1 cellular context compared by ENCODE assay signal in the genomic region with DNA sequence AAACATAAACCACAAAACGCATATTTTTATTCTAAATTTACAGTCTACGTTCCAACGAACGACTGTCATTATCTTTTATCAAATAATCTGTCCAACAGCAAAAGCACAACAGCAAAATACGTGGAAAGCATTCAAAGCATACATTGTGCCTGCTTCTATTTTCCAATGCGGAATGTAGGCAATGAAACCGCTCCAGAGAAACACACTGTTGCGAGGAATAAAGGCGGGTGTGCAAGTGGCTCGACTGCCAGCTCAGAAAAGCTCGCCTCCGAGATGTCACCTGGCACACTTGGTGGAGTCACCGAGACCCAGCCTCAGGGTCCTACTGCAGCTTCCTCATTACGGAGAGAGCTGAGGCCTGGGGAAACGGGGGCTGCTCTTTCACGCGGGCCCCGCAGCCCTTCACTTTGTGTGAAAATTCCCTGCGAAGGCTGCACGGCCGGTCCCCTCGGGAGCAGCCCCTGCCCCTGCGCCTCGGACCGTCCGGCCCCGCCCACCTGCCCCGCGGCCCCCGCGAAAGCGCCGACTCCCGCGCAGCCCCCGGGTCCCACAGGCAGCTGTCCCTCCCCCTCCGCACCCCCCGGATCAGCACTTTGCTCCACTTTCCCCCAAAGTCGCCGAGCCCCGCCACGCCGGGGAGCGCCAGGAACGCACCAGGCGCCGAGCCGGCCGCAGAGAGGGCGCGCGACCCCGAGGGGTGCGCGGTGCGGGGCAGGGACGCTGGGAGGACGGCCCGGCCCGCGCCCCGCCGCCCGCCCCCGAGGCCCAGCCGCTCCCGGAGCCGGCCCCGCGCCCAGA.
A peak's percentile ranks its signal among the peaks of the same experiment; 100 is the strongest.
TF ChIP-seq lines count a peak whose summit lies in the region.

No MANE protein-coding gene starts in this region.

TF ChIP-seq in HEK293, 187 proteins besides CTCF, POLR2A, EP300 and RAD21 (continued from another document and continues in another):
- TF ChIP-seq, protein P1, sequence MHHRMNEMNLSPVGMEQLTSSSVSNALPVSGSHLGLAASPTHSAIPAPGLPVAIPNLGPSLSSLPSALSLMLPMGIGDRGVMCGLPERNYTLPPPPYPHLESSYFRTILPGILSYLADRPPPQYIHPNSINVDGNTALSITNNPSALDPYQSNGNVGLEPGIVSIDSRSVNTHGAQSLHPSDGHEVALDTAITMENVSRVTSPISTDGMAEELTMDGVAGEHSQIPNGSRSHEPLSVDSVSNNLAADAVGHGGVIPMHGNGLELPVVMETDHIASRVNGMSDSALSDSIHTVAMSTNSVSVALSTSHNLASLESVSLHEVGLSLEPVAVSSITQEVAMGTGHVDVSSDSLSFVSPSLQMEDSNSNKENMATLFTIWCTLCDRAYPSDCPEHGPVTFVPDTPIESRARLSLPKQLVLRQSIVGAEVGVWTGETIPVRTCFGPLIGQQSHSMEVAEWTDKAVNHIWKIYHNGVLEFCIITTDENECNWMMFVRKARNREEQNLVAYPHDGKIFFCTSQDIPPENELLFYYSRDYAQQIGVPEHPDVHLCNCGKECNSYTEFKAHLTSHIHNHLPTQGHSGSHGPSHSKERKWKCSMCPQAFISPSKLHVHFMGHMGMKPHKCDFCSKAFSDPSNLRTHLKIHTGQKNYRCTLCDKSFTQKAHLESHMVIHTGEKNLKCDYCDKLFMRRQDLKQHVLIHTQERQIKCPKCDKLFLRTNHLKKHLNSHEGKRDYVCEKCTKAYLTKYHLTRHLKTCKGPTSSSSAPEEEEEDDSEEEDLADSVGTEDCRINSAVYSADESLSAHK (tag by site-specific recombination; IDR thresholded peaks at IDR 0.05), result no peak
- TF ChIP-seq REPIN1 (tag by site-specific recombination; IDR thresholded peaks at IDR 0.05; ENCODE audit: low read depth), result no peak
- TF ChIP-seq ZBTB20 (tag by site-specific recombination; IDR thresholded peaks at IDR 0.05), result peak; percentile 70
- TF ChIP-seq ZNF266 (tag by site-specific recombination; IDR thresholded peaks at IDR 0.05; ENCODE audit: low read depth), result no peak
- TF ChIP-seq, protein P2, sequence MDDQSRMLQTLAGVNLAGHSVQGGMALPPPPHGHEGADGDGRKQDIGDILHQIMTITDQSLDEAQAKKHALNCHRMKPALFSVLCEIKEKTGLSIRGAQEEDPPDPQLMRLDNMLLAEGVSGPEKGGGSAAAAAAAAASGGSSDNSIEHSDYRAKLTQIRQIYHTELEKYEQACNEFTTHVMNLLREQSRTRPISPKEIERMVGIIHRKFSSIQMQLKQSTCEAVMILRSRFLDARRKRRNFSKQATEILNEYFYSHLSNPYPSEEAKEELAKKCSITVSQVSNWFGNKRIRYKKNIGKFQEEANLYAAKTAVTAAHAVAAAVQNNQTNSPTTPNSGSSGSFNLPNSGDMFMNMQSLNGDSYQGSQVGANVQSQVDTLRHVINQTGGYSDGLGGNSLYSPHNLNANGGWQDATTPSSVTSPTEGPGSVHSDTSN (CRISPR knock-in tag; IDR thresholded peaks at IDR 0.05), result no peak
- TF ChIP-seq, protein P3, sequence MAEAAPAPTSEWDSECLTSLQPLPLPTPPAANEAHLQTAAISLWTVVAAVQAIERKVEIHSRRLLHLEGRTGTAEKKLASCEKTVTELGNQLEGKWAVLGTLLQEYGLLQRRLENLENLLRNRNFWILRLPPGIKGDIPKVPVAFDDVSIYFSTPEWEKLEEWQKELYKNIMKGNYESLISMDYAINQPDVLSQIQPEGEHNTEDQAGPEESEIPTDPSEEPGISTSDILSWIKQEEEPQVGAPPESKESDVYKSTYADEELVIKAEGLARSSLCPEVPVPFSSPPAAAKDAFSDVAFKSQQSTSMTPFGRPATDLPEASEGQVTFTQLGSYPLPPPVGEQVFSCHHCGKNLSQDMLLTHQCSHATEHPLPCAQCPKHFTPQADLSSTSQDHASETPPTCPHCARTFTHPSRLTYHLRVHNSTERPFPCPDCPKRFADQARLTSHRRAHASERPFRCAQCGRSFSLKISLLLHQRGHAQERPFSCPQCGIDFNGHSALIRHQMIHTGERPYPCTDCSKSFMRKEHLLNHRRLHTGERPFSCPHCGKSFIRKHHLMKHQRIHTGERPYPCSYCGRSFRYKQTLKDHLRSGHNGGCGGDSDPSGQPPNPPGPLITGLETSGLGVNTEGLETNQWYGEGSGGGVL (tag by site-specific recombination; IDR thresholded peaks at IDR 0.05), result no peak
- TF ChIP-seq, protein P4, sequence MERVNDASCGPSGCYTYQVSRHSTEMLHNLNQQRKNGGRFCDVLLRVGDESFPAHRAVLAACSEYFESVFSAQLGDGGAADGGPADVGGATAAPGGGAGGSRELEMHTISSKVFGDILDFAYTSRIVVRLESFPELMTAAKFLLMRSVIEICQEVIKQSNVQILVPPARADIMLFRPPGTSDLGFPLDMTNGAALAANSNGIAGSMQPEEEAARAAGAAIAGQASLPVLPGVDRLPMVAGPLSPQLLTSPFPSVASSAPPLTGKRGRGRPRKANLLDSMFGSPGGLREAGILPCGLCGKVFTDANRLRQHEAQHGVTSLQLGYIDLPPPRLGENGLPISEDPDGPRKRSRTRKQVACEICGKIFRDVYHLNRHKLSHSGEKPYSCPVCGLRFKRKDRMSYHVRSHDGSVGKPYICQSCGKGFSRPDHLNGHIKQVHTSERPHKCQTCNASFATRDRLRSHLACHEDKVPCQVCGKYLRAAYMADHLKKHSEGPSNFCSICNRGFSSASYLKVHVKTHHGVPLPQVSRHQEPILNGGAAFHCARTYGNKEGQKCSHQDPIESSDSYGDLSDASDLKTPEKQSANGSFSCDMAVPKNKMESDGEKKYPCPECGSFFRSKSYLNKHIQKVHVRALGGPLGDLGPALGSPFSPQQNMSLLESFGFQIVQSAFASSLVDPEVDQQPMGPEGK (tag by site-specific recombination; IDR thresholded peaks at IDR 0.05), result 0 out of 2 replicates have a peak, but pooled peaks have one; percentile 34
- TF ChIP-seq ZNF23 (tag by site-specific recombination; IDR thresholded peaks at IDR 0.05; ENCODE audit: borderline replicate concordance), result no peak
- 0 out of 2 replicates have a peak, but pooled peaks have one; percentile 10 for TF ChIP-seq ZSCAN30 (tag by site-specific recombination; IDR thresholded peaks at IDR 0.05)
- TF ChIP-seq ZNF202 (tag by site-specific recombination; IDR thresholded peaks at IDR 0.05; ENCODE audit: borderline replicate concordance), result no peak
- TF ChIP-seq ZNF354C (tag by site-specific recombination; IDR thresholded peaks at IDR 0.05; ENCODE audit: borderline replicate concordance, low read depth), result no peak
- TF ChIP-seq ZNF2 (tag by site-specific recombination; IDR thresholded peaks at IDR 0.05), result no peak
- TF ChIP-seq PRDM1 (tag by site-specific recombination; IDR thresholded peaks at IDR 0.05), result peak; percentile 71
- TF ChIP-seq ZNF248 (tag by site-specific recombination; IDR thresholded peaks at IDR 0.05), result no peak
- TF ChIP-seq GLIS1 (tag by site-specific recombination; IDR thresholded peaks at IDR 0.05), result peak; percentile 58
- TF ChIP-seq ZNF169 (tag by site-specific recombination; IDR thresholded peaks at IDR 0.05), result no peak
- no peak for TF ChIP-seq OSR2 (tag by site-specific recombination; IDR thresholded peaks at IDR 0.05)
- TF ChIP-seq, protein P5, sequence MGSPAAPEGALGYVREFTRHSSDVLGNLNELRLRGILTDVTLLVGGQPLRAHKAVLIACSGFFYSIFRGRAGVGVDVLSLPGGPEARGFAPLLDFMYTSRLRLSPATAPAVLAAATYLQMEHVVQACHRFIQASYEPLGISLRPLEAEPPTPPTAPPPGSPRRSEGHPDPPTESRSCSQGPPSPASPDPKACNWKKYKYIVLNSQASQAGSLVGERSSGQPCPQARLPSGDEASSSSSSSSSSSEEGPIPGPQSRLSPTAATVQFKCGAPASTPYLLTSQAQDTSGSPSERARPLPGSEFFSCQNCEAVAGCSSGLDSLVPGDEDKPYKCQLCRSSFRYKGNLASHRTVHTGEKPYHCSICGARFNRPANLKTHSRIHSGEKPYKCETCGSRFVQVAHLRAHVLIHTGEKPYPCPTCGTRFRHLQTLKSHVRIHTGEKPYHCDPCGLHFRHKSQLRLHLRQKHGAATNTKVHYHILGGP (tag by site-specific recombination; IDR thresholded peaks at IDR 0.05), result no peak
- TF ChIP-seq WT1 (tag by site-specific recombination; IDR thresholded peaks at IDR 0.05), result no peak
- no peak for TF ChIP-seq ZNF24 (tag by site-specific recombination; IDR thresholded peaks at IDR 0.05)
- TF ChIP-seq, protein P6, sequence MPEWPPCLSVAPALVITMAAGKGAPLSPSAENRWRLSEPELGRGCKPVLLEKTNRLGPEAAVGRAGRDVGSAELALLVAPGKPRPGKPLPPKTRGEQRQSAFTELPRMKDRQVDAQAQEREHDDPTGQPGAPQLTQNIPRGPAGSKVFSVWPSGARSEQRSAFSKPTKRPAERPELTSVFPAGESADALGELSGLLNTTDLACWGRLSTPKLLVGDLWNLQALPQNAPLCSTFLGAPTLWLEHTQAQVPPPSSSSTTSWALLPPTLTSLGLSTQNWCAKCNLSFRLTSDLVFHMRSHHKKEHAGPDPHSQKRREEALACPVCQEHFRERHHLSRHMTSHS (tag by site-specific recombination; IDR thresholded peaks at IDR 0.05), result no peak
- TF ChIP-seq, protein P7, sequence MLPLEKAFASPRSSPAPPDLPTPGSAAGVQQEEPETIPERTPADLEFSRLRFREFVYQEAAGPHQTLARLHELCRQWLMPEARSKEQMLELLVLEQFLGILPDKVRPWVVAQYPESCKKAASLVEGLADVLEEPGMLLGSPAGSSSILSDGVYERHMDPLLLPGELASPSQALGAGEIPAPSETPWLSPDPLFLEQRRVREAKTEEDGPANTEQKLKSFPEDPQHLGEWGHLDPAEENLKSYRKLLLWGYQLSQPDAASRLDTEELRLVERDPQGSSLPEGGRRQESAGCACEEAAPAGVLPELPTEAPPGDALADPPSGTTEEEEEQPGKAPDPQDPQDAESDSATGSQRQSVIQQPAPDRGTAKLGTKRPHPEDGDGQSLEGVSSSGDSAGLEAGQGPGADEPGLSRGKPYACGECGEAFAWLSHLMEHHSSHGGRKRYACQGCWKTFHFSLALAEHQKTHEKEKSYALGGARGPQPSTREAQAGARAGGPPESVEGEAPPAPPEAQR (tag by site-specific recombination; IDR thresholded peaks at IDR 0.05), result no peak
- TF ChIP-seq ZNF768 (tag by site-specific recombination; IDR thresholded peaks at IDR 0.05), result no peak
- no peak for TF ChIP-seq ZFP3 (tag by site-specific recombination; IDR thresholded peaks at IDR 0.05; ENCODE audit: low read depth)
- TF ChIP-seq, protein P8, sequence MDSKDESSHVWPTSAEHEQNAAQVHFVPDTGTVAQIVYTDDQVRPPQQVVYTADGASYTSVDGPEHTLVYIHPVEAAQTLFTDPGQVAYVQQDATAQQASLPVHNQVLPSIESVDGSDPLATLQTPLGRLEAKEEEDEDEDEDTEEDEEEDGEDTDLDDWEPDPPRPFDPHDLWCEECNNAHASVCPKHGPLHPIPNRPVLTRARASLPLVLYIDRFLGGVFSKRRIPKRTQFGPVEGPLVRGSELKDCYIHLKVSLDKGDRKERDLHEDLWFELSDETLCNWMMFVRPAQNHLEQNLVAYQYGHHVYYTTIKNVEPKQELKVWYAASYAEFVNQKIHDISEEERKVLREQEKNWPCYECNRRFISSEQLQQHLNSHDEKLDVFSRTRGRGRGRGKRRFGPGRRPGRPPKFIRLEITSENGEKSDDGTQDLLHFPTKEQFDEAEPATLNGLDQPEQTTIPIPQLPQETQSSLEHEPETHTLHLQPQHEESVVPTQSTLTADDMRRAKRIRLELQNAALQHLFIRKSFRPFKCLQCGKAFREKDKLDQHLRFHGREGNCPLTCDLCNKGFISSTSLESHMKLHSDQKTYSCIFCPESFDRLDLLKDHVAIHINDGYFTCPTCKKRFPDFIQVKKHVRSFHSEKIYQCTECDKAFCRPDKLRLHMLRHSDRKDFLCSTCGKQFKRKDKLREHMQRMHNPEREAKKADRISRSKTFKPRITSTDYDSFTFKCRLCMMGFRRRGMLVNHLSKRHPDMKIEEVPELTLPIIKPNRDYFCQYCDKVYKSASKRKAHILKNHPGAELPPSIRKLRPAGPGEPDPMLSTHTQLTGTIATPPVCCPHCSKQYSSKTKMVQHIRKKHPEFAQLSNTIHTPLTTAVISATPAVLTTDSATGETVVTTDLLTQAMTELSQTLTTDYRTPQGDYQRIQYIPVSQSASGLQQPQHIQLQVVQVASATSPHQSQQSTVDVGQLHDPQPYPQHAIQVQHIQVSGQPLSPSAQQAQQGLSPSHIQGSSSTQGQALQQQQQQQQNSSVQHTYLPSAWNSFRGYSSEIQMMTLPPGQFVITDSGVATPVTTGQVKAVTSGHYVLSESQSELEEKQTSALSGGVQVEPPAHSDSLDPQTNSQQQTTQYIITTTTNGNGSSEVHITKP (tag by site-specific recombination; IDR thresholded peaks at IDR 0.05), result peak; percentile 27; the same call in 1 of the 2 replicates
- peak; percentile 72 for TF ChIP-seq GLIS2 (tag by site-specific recombination; IDR thresholded peaks at IDR 0.05)
- TF ChIP-seq, protein P9, sequence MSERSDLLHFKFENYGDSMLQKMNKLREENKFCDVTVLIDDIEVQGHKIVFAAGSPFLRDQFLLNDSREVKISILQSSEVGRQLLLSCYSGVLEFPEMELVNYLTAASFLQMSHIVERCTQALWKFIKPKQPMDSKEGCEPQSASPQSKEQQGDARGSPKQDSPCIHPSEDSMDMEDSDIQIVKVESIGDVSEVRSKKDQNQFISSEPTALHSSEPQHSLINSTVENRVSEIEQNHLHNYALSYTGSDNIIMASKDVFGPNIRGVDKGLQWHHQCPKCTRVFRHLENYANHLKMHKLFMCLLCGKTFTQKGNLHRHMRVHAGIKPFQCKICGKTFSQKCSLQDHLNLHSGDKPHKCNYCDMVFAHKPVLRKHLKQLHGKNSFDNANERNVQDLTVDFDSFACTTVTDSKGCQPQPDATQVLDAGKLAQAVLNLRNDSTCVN (tag by site-specific recombination; optimal IDR thresholded peaks at IDR 0.05), result peak; percentile 75
- TF ChIP-seq EGR2 (tag by site-specific recombination; IDR thresholded peaks at IDR 0.05; ENCODE audit: low read depth), result no peak
- no peak for TF ChIP-seq ZNF433 (tag by site-specific recombination; IDR thresholded peaks at IDR 0.05; ENCODE audit: low read depth)
- TF ChIP-seq, protein P10, sequence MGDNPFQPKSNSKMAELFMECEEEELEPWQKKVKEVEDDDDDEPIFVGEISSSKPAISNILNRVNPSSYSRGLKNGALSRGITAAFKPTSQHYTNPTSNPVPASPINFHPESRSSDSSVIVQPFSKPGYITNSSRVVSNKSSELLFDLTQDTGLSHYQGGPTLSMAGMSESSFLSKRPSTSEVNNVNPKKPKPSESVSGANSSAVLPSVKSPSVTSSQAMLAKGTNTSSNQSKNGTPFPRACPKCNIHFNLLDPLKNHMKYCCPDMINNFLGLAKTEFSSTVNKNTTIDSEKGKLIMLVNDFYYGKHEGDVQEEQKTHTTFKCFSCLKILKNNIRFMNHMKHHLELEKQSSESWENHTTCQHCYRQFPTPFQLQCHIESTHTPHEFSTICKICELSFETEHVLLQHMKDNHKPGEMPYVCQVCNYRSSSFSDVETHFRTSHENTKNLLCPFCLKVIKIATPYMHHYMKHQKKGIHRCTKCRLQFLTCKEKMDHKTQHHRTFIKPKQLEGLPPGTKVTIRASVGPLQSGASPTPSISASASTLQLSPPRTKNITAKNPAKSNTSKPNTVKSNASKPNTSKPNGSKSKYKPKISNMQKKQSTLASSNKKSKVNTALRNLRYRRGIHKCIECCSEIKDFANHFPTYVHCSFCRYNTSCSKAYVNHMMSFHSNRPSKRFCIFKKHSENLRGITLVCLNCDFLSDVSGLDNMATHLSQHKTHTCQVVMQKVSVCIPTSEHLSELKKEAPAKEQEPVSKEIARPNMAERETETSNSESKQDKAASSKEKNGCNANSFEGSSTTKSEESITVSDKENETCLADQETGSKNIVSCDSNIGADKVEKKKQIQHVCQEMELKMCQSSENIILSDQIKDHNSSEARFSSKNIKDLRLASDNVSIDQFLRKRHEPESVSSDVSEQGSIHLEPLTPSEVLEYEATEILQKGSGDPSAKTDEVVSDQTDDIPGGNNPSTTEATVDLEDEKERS (tag by site-specific recombination; IDR thresholded peaks at IDR 0.05), result no peak
- no peak for TF ChIP-seq ZNF610 (tag by site-specific recombination; IDR thresholded peaks at IDR 0.05; ENCODE audit: borderline replicate concordance)
- no peak for TF ChIP-seq ZNF211 (tag by site-specific recombination; IDR thresholded peaks at IDR 0.05; ENCODE audit: low read depth)
- TF ChIP-seq ZNF366 (tag by site-specific recombination; conservative IDR thresholded peaks at IDR 0.05), result 0 out of 2 replicates have a peak, but pooled peaks have one; percentile 6
